In genomic region chr16:66896682-66897081, GRCh38 we compare ENCODE assay signal across 9 cellular contexts. TPM values are rescaled to one million over a fixed set of nuclear protein-coding genes. Genes with fewer than 3 reads are reported as not detected.
"Had no signal": no experiment of that assay in that cellular context is flagged by ENCODE, and none has a peak within 500 bp of the region (broad histone marks: within the 10 kb centered on the region; RNA-seq: fewer than 3 reads in every experiment).

No MANE protein-coding gene starts in this region.

RNA-seq across cellular contexts. Expression of gene CDH16, which starts 22.0 kb away (rescaled TPM):
- total RNA-seq: activated CD4-positive, alpha-beta memory T cell treated with anti-CD3 and anti-CD28 coated beads for 36 hours; activated CD4-positive, alpha-beta T cell treated with anti-CD3 and anti-CD28 coated beads, Interleukin-2, amount 10 ng/mL, durations not matched to agents 7 days and 5 days; activated naive CD4-positive, alpha-beta T cell treated with anti-CD3 and anti-CD28 coated beads for 36 hours; activated T-cell treated with anti-CD3 and anti-CD28 coated beads, Interleukin-2, amount 50 U/mL, for 4 hours; LHCN-M2; M059J; PC-3; T-cell had no signal
- polyA plus RNA-seq: IgD-negative memory B cell had no signal

RNA-seq across cellular contexts. Expression of gene RRAD, which starts 28.7 kb away (rescaled TPM):
- polyA plus RNA-seq: IgD-negative memory B cell had no signal
